ENCODE assay signal across 21 cellular contexts in the genomic region with DNA sequence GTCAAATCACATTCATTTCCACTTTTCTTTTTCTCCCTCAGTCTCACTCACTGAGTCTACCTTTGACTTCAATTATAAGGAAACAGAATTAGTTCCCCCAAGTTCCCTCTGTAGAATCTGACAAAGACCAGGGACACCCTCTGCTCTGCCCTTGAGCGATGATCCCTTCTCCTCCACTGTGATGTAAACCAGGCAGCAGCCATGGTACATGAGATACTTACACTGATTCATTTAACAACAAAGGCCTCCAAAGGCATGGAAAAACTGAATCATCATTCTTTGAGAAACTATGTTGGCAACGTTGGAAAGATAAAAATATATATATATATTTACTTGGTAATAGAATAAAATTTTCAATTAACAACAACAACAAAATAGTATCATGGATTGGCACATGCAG.
DNase-seq lines count a peak whose midpoint lies in the region; ATAC-seq and TF ChIP-seq lines count a peak whose summit lies in the region.
"Had no signal": no experiment of that assay in that cellular context is flagged by ENCODE, and none has a peak within 500 bp of the region (broad histone marks: within the 10 kb centered on the region; RNA-seq: fewer than 3 reads in every experiment).

No MANE protein-coding gene starts in this region.

- H3K27ac ChIP-seq in HCT116 (ENCODE audit: low read depth, low read length) (no peak overlapping the region), adrenal gland (no peak overlapping the region), SJCRH30 (no peak overlapping the region)
- H3K27ac ChIP-seq: lower lobe of right lung, PC-9 had no signal

- H3K9me3 ChIP-seq in HCT116 (ENCODE audit: control insufficient read depth in 1 of 2, insufficient read depth in 1 of 2, low read depth in 1 of 2, low read length in 2 of 2): no peaks in the 10 kb centered on the region
- H3K9me3 ChIP-seq in adrenal gland (replicated peaks in 1 of 3): no peaks in the 10 kb centered on the region
- no peaks in the 10 kb centered on the region for H3K9me3 ChIP-seq in SJCRH30 (replicated peaks)
- H3K9me3 ChIP-seq: lower lobe of right lung had no signal

- CTCF ChIA-PET in HCT116 (lab: Charles Lee): no interaction called here

- 42 to 53% (median 48%) methylated on average over 2 of the region's 2 CpGs for WGBS in adrenal gland, 4 donors

- RAD21 ChIA-PET in HCT116 (lab: Charles Lee; ENCODE audit: low non-redundant PET in 1 of 2, low total read pairs in 2 of 2, uncharacterized antibody in 2 of 2, unreplicated experiment in 2 of 2): no interaction called here

- H3K4me3 ChIP-seq in HCT116 (replicated peaks in 1 of 2; ENCODE audit: low read depth in 1 of 2, low read length in 2 of 2): no peak overlapping the region
- H3K4me3 ChIP-seq in adrenal gland: no peak overlapping the region
- no peak overlapping the region for H3K4me3 ChIP-seq in SJCRH30
- H3K4me3 ChIP-seq: lower lobe of right lung, PC-9, skin epidermis had no signal

- H3K9me2 ChIP-seq in HCT116 (ENCODE audit: insufficient read depth): no peaks in the 10 kb centered on the region; the same call in 1 of the 2 replicates

- TF ChIP-seq POLR2A in HCT116 (IDR thresholded peaks at IDR 0.05; ENCODE audit: borderline replicate concordance, extremely low read depth, insufficient read depth, insufficient read length): no peak
- TF ChIP-seq POLR2A in adrenal gland (IDR thresholded peaks at IDR 0.05): no peak

- H3K4me1 ChIP-seq in HCT116 (ENCODE audit: control insufficient read depth in 1 of 2, insufficient read depth in 2 of 2, low read length in 2 of 2): peaks cover 0 to 20% of the 10 kb centered on the region in 2 experiments; a peak in 2 of 4 replicates
- peaks cover 14 to 35% of the 10 kb centered on the region in 2 donors for H3K4me1 ChIP-seq in adrenal gland (replicated peaks in 1 of 2)
- no peaks in the 10 kb centered on the region for H3K4me1 ChIP-seq in SJCRH30

- H3K79me2 ChIP-seq in HCT116 (ENCODE audit: insufficient read depth, low read length): no peaks in the 10 kb centered on the region

- H3K27me3 ChIP-seq in HCT116 (ENCODE audit: insufficient read depth, low read length) (no peaks in the 10 kb centered on the region), adrenal gland (no peaks in the 10 kb centered on the region), SJCRH30 (no peaks in the 10 kb centered on the region)

- POLR2A ChIA-PET in HCT116 (lab: Charles Lee): no interaction called here

- peak overlapping the region; percentile 40 for H2AFZ ChIP-seq in HCT116 (ENCODE audit: low read depth, low read length, poor library complexity, severe bottlenecking)
- H2AFZ ChIP-seq: PC-9 had no signal

- H3K9me3 Mint-ChIP-seq in osteocyte (ENCODE audit: unreplicated experiment): no peaks in the 10 kb centered on the region
- H3K9me3 Mint-ChIP-seq: CD8-positive, alpha-beta T cell had no signal

- H3K36me3 ChIP-seq in HCT116 (ENCODE audit: control insufficient read depth in 1 of 2, insufficient read depth in 2 of 2, low read length in 2 of 2) (no peaks in the 10 kb centered on the region), adrenal gland (replicated peaks in 1 of 2) (no peaks in the 10 kb centered on the region), SJCRH30 (no peaks in the 10 kb centered on the region)
- H3K36me3 ChIP-seq: lower lobe of right lung had no signal

- BruUV-seq in HCT116 (replicated peaks; lab: Mats Ljungman, UMichigan): no TSS peak

- no peak overlapping the region for H3K9ac ChIP-seq in HCT116 (ENCODE audit: low read length)

- H3K4me1 Mint-ChIP-seq in osteocyte (ENCODE audit: unreplicated experiment): peaks cover 76% of the 10 kb centered on the region
- H3K4me1 Mint-ChIP-seq: immature natural killer cell had no signal

- peaks cover 2% of the 10 kb centered on the region for H3K36me3 Mint-ChIP-seq in osteocyte (ENCODE audit: unreplicated experiment)
- H3K36me3 Mint-ChIP-seq: CD8-positive, alpha-beta T cell; immature natural killer cell had no signal

- peak overlapping the region; percentile 97 for H3K27ac Mint-ChIP-seq in osteocyte (ENCODE audit: unreplicated experiment)
- H3K27ac Mint-ChIP-seq: CD8-positive, alpha-beta T cell; immature natural killer cell had no signal

- intact Hi-C loops in HCT116 (cut with micrococcal nuclease) (no loop called here), adrenal gland (cut with DNase I) (no loop called here)

- H3K4me3 Mint-ChIP-seq in osteocyte (ENCODE audit: unreplicated experiment): peak overlapping the region; percentile 5
- H3K4me3 Mint-ChIP-seq: CD8-positive, alpha-beta T cell; immature natural killer cell had no signal

- no peak for TF ChIP-seq RAD21 in HCT116 (IDR thresholded peaks at IDR 0.05; ENCODE audit: low read depth)

- no peak overlapping the region for H3K4me2 ChIP-seq in HCT116 (ENCODE audit: low read length)
- H3K4me2 ChIP-seq: PC-9 had no signal

- no peak for TF ChIP-seq CTCF in HCT116 (IDR thresholded peaks at IDR 0.05 in 2 of 3, conservative IDR thresholded peaks at IDR 0.05 in 1 of 3; ENCODE audit: borderline replicate concordance in 1 of 3, insufficient read depth in 1 of 3, low read depth in 2 of 3, low read length in 2 of 3)
- TF ChIP-seq CTCF in adrenal gland (IDR thresholded peaks at IDR 0.05): no peak
- TF ChIP-seq CTCF in osteocyte (IDR thresholded peaks at IDR 0.05): no peak

- H3K27me3 Mint-ChIP-seq in osteocyte (ENCODE audit: unreplicated experiment): no peaks in the 10 kb centered on the region

- H4K20me1 ChIP-seq in HCT116 (ENCODE audit: insufficient read depth): no peaks in the 10 kb centered on the region; the same call in 1 of the 2 replicates

- ATAC-seq in HCT116 (no peak), GM21423 (IDR thresholded peaks at IDR 0.05; ENCODE audit: unreplicated experiment) (no peak), HG03439 (IDR thresholded peaks at IDR 0.05; ENCODE audit: unreplicated experiment) (no peak)
- ATAC-seq: CD8-positive, alpha-beta T cell; lower lobe of right lung had no signal

- DNase-seq in HCT116 (ENCODE audit: low read depth, low spot score): no peak
- DNase-seq in adrenal gland: peak in 4 of 7 donors; percentile 46 to 59 (median 56)
- DNase-seq in fibroblast of peridontal ligament (ENCODE audit: extremely low read depth): peak; percentile 78
- no peak for DNase-seq in osteocyte (ENCODE audit: extremely low spot score, unreplicated experiment)
- DNase-seq in ureter (ENCODE audit: low spot score): no peak
- DNase-seq in SJCRH30: no peak
- DNase-seq: activated CD4-positive, alpha-beta T cell treated with anti-CD3 and anti-CD28 coated beads for 48 hours; activated effector memory CD4-positive, alpha-beta T cell treated with anti-CD3 and anti-CD28 coated beads, Interleukin-2, amount 50 U/mL, for 16 hours; CD8-positive, alpha-beta T cell; DND-41; head of caudate nucleus; immature natural killer cell; KG1; lower lobe of right lung; NCI-H1092 treated with DMSO at 0.1 percent for 48 hours; NCI-H82; PC-9; stimulated activated CD4-positive, alpha-beta T cell treated with anti-CD3 and anti-CD28 coated beads, Interleukin-4, amount 100 ng/mL, for 1 hour had no signal

TF ChIP-seq in HCT116, 20 proteins besides CTCF, POLR2A, EP300 and RAD21:
- TF ChIP-seq EZH2phosphoT487 (IDR thresholded peaks at IDR 0.05; ENCODE audit: borderline replicate concordance) (no peak), ZFX (IDR thresholded peaks at IDR 0.05) (no peak), ELF1 (IDR thresholded peaks at IDR 0.05; ENCODE audit: borderline replicate concordance, low read depth) (no peak), EGR1 (IDR thresholded peaks at IDR 0.05; ENCODE audit: low read depth) (no peak), FOSL1 (IDR thresholded peaks at IDR 0.05; ENCODE audit: low read depth) (no peak; the same call in 1 of the 2 replicates), SIN3A (IDR thresholded peaks at IDR 0.05; ENCODE audit: low read depth) (no peak), SP1 (IDR thresholded peaks at IDR 0.05; ENCODE audit: low read depth) (no peak), YY1 (IDR thresholded peaks at IDR 0.05; ENCODE audit: extremely low read depth, insufficient replicate concordance, low read depth, low read length) (no peak), CEBPB (IDR thresholded peaks at IDR 0.05; ENCODE audit: low read depth) (no peak), SRF (IDR thresholded peaks at IDR 0.05; ENCODE audit: low read depth) (no peak), TCF7L2 (IDR thresholded peaks at IDR 0.05; ENCODE audit: borderline replicate concordance, extremely low read depth, insufficient read depth, insufficient read length) (no peak), POLR2AphosphoS5 (IDR thresholded peaks at IDR 0.05; ENCODE audit: low read depth, low read length) (no peak), CBX3 (IDR thresholded peaks at IDR 0.05; ENCODE audit: low read depth) (no peak), ZNF274 (IDR thresholded peaks at IDR 0.05; ENCODE audit: low read depth, low read length) (no peak), EZH2 (IDR thresholded peaks at IDR 0.05) (no peak), JUND (IDR thresholded peaks at IDR 0.05) (no peak)
- TF ChIP-seq, protein P1, sequence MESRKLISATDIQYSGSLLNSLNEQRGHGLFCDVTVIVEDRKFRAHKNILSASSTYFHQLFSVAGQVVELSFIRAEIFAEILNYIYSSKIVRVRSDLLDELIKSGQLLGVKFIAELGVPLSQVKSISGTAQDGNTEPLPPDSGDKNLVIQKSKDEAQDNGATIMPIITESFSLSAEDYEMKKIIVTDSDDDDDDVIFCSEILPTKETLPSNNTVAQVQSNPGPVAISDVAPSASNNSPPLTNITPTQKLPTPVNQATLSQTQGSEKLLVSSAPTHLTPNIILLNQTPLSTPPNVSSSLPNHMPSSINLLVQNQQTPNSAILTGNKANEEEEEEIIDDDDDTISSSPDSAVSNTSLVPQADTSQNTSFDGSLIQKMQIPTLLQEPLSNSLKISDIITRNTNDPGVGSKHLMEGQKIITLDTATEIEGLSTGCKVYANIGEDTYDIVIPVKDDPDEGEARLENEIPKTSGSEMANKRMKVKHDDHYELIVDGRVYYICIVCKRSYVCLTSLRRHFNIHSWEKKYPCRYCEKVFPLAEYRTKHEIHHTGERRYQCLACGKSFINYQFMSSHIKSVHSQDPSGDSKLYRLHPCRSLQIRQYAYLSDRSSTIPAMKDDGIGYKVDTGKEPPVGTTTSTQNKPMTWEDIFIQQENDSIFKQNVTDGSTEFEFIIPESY (IDR thresholded peaks at IDR 0.05; ENCODE audit: extremely low read depth, insufficient replicate concordance, low read length): no peak
- TF ChIP-seq, protein P2, sequence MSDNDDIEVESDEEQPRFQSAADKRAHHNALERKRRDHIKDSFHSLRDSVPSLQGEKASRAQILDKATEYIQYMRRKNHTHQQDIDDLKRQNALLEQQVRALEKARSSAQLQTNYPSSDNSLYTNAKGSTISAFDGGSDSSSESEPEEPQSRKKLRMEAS (IDR thresholded peaks at IDR 0.05): no peak
TF ChIP-seq in HCT116: peak in this region for 0.

Comparison
In these comparisons a context has a peak if more than half of its experiments do, and no peak if none do; other contexts are left out.
1. DNase-seq: peak in adrenal gland (4 of 7) and fibroblast of peridontal ligament (single experiment); none in HCT116 (single experiment), osteocyte (single experiment), ureter (single experiment) and SJCRH30 (0 of 2).